9 cellular contexts compared by ENCODE assay signal in genomic region chr12:111766608-111767361, GRCh38. TPM values are rescaled to one million over a fixed set of nuclear protein-coding genes. Genes with fewer than 3 reads are reported as not detected.
A peak's percentile ranks its signal among the peaks of the same experiment; 100 is the strongest.
DNase-seq lines count a peak whose midpoint lies in the region; ATAC-seq and TF ChIP-seq lines count a peak whose summit lies in the region.
"Had no signal": no experiment of that assay in that cellular context is flagged by ENCODE, and none has a peak within 500 bp of the region (broad histone marks: within the 10 kb centered on the region; RNA-seq: fewer than 3 reads in every experiment).

TSS of gene ALDH2 (plus strand) at chr12:111766933. CDS start at chr12:111766983, 50 bp downstream.

- H3K27ac Mint-ChIP-seq in CD14-positive monocyte = peak within 1 kb of the TSS; percentile 83 to 94 (median 91)
- H3K27ac Mint-ChIP-seq in activated T-helper 17 cell treated with anti-CD3 and anti-CD28 coated beads, Interleukin-2, amount 50 U/mL, for 72 hours = peak within 1 kb of the TSS; percentile 30
- peak within 1 kb of the TSS in 3 of 9 donors; percentile 2 to 65 (median 5) for H3K27ac Mint-ChIP-seq in naive thymus-derived CD4-positive, alpha-beta T cell

- H3K36me3 ChIP-seq in naive thymus-derived CD4-positive, alpha-beta T cell (ENCODE audit: control insufficient read depth in 2 of 3, insufficient read depth in 3 of 3, low read length in 3 of 3) = no peaks in the 10 kb centered on the region
- H3K36me3 ChIP-seq in testis (ENCODE audit: low read depth, missing control alignments) = no peaks in the 10 kb centered on the region

- ATAC-seq in GM21390 (IDR thresholded peaks at IDR 0.05; ENCODE audit: unreplicated experiment) = peak; percentile 58
- ATAC-seq in activated T-helper 17 cell treated with anti-CD3 and anti-CD28 coated beads, Interleukin-2, amount 50 U/mL, for 72 hours (replicated peaks) = peak; percentile 52
- peak; percentile 81 for ATAC-seq in naive thymus-derived CD4-positive, alpha-beta T cell

- intact Hi-C loops in CD14-positive monocyte (cut with micrococcal nuclease) = no loop called here
- intact Hi-C loops in naive thymus-derived CD4-positive, alpha-beta T cell (cut with micrococcal nuclease) = loop anchor here in 1 of 2 donors (5.0 kb wide), 1 partner anchor 46 kb away; no protein-coding TSS in a partner anchor
- intact Hi-C loops in testis (cut with DNase I; ENCODE audit: low total_unique reads) = no loop called here

- H3K4me1 Mint-ChIP-seq in CD14-positive monocyte = peaks cover 74% of the 10 kb centered on the region
- peaks cover 13% of the 10 kb centered on the region for H3K4me1 Mint-ChIP-seq in activated T-helper 17 cell treated with anti-CD3 and anti-CD28 coated beads, Interleukin-2, amount 50 U/mL, for 72 hours
- peaks cover 11 to 23% (median 15%) of the 10 kb centered on the region in 7 donors for H3K4me1 Mint-ChIP-seq in naive thymus-derived CD4-positive, alpha-beta T cell

- peaks cover 0 to 8% of the 10 kb centered on the region in 2 donors for H3K4me1 ChIP-seq in naive thymus-derived CD4-positive, alpha-beta T cell (ENCODE audit: control insufficient read depth in 2 of 2, insufficient read depth in 2 of 2, low read length in 2 of 2)
- H3K4me1 ChIP-seq in testis = peaks cover 8% of the 10 kb centered on the region

- no peaks in the 10 kb centered on the region for H3K9me3 ChIP-seq in naive thymus-derived CD4-positive, alpha-beta T cell (ENCODE audit: control insufficient read depth in 2 of 3, low read length in 3 of 3)
- no peaks in the 10 kb centered on the region for H3K9me3 ChIP-seq in testis

- 0% methylated on average over 27 to 51 of the region's 73 CpGs for WGBS in testis, 2 donors

- POLR2A ChIA-PET in naive thymus-derived CD4-positive, alpha-beta T cell (lab: Charles Lee) = interaction anchor here (1.5 kb wide), 1 partner anchor 74 kb away, joined by 3 read pairs; no protein-coding TSS in a partner anchor

- H3K27me3 Mint-ChIP-seq in CD14-positive monocyte (ENCODE audit: low read depth in 3 of 3) = peaks cover 1 to 3% (median 3%) of the 10 kb centered on the region in 3 donors
- H3K27me3 Mint-ChIP-seq in activated T-helper 17 cell treated with anti-CD3 and anti-CD28 coated beads, Interleukin-2, amount 50 U/mL, for 72 hours = peaks cover 33% of the 10 kb centered on the region
- H3K27me3 Mint-ChIP-seq in naive thymus-derived CD4-positive, alpha-beta T cell = peaks cover 34 to 55% (median 47%) of the 10 kb centered on the region in 5 donors

- CTCF ChIA-PET in naive thymus-derived CD4-positive, alpha-beta T cell (lab: Charles Lee) = no interaction called here

- no peaks in the 10 kb centered on the region for H3K9me3 Mint-ChIP-seq in CD14-positive monocyte
- no peaks in the 10 kb centered on the region for H3K9me3 Mint-ChIP-seq in activated T-helper 17 cell treated with anti-CD3 and anti-CD28 coated beads, Interleukin-2, amount 50 U/mL, for 72 hours
- peaks cover 0 to 5% (median 0%) of the 10 kb centered on the region in 11 donors for H3K9me3 Mint-ChIP-seq in naive thymus-derived CD4-positive, alpha-beta T cell

- H3K4me3 ChIP-seq in naive thymus-derived CD4-positive, alpha-beta T cell (ENCODE audit: low read length) = peak within 1 kb of the TSS; percentile 47
- H3K4me3 ChIP-seq in testis = peak within 1 kb of the TSS; percentile 75 to 82

- H3K36me3 Mint-ChIP-seq in CD14-positive monocyte = peaks cover 9 to 25% of the 10 kb centered on the region in 2 donors
- H3K36me3 Mint-ChIP-seq in activated T-helper 17 cell treated with anti-CD3 and anti-CD28 coated beads, Interleukin-2, amount 50 U/mL, for 72 hours (ENCODE audit: low read depth) = no peaks in the 10 kb centered on the region
- H3K36me3 Mint-ChIP-seq in naive thymus-derived CD4-positive, alpha-beta T cell = peaks cover 0 to 4% (median 3%) of the 10 kb centered on the region in 5 donors

- peak; percentile 49 for TF ChIP-seq POLR2A in testis (IDR thresholded peaks at IDR 0.05)

- H3K27me3 ChIP-seq in naive thymus-derived CD4-positive, alpha-beta T cell (ENCODE audit: control insufficient read depth in 2 of 2, insufficient read depth in 2 of 2, low read length in 2 of 2) = peaks cover 0 to 3% of the 10 kb centered on the region in 2 donors
- no peaks in the 10 kb centered on the region for H3K27me3 ChIP-seq in testis

- no peak within 1 kb of the TSS for H3K27ac ChIP-seq in naive thymus-derived CD4-positive, alpha-beta T cell (ENCODE audit: low read depth, low read length)
- peak within 1 kb of the TSS; percentile 71 to 85 for H3K27ac ChIP-seq in testis
- H3K27ac ChIP-seq: KMS-11 had no signal

- no peak for DNase-seq in CD14-positive monocyte (ENCODE audit: low spot score)
- DNase-seq in NCI-H345 (lab: John Stamatoyannopoulos, UW) = peak; percentile 66
- peak; percentile 16 for DNase-seq in fibroblast of peridontal ligament (ENCODE audit: extremely low read depth)
- DNase-seq in naive thymus-derived CD4-positive, alpha-beta T cell = peak in 6 of 9 donors; percentile 2 to 39 (median 14)
- peak; percentile 88 for DNase-seq in testis
- DNase-seq in dedifferentiated amniotic fluid mesenchymal stem cell (ENCODE audit: extremely low spot score) = no peak

- TF ChIP-seq CTCF in CD14-positive monocyte (IDR thresholded peaks at IDR 0.05) (no peak), testis (IDR thresholded peaks at IDR 0.05) (no peak)

- H3K4me3 Mint-ChIP-seq in CD14-positive monocyte = peak within 1 kb of the TSS; percentile 97 to 99
- H3K4me3 Mint-ChIP-seq in activated T-helper 17 cell treated with anti-CD3 and anti-CD28 coated beads, Interleukin-2, amount 50 U/mL, for 72 hours = peak within 1 kb of the TSS; percentile 73
- peak within 1 kb of the TSS; percentile 62 to 91 (median 84) for H3K4me3 Mint-ChIP-seq in naive thymus-derived CD4-positive, alpha-beta T cell

RNA-seq across cellular contexts. Expression of gene ALDH2, which starts in this region (rescaled TPM):
- polyA plus RNA-seq in CD14-positive monocyte (100 to 1,000 TPM; 384 to 404 TPM), testis (ENCODE audit: insufficient read depth, low read depth, low replicate concordance) (96.4 TPM)
- total RNA-seq in activated T-helper 17 cell treated with anti-CD3 and anti-CD28 coated beads, Interleukin-2, amount 50 U/mL, for 72 hours = 1 to 10 TPM in 1 of 2 donors, under 1 TPM in 1; 0.43 to 2.0 TPM
- total RNA-seq in naive thymus-derived CD4-positive, alpha-beta T cell = 10 to 100 TPM in 1 of 5 experiments, 1 to 10 TPM in 3, under 1 TPM in 1; 0.46 to 69.3 (median 3.4) TPM
- polyA plus RNA-seq in naive thymus-derived CD4-positive, alpha-beta T cell = under 1 TPM; 0.89 to 0.99 TPM
- total RNA-seq in testis = 10 to 100 TPM; 58.4 to 76.6 TPM

Comparison
In these comparisons a context has a peak if more than half of its experiments do, and no peak if none do; other contexts are left out.
1. RNA of gene ALDH2 (polyA plus RNA-seq): 384 to 404 TPM in CD14-positive monocyte and 96.4 TPM in testis (single experiment); 0.89 to 0.99 TPM in naive thymus-derived CD4-positive, alpha-beta T cell; every median in the first group is over 10 times any median in the second.
2. DNase-seq: peak in NCI-H345 (single experiment), fibroblast of peridontal ligament (single experiment), naive thymus-derived CD4-positive, alpha-beta T cell (6 of 9) and testis (single experiment); none in CD14-positive monocyte (single experiment) and dedifferentiated amniotic fluid mesenchymal stem cell (single experiment).
3. Peak in every context shown above with its lines, with median percentiles within 50 percentile points of each other: H3K4me3 Mint-ChIP-seq and ATAC-seq.